ENCODE assay signal across 22 cellular contexts in the genomic region with DNA sequence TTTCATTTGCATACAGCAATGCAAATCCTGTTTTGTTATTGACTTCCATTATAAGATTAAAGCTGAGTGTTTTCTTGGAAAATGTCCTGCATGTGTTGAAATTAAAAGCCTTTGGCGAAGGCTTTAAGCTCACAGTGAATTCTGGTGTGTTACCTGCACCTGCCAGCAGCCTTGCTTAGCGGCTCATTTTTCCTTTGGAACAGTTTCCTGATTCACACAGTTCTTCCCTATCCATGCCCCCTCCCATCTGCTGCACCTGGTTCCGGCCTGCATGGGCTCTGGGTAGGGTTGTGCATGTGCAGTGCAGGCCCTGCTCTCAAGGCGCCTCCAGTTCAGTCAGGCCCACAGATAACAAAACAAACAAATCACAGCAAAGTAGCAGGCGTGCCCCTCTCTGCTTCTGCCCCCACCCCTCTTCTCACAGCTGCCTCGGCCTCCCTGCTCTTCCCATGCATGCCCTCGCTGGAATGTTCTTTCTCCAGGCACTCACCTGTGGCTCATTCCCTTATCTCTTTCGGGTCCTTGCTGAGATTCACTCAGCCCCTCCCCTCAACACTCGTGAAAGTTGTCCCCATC. TPM values are rescaled to one million over a fixed set of nuclear protein-coding genes. Genes with fewer than 3 reads are reported as not detected.
A peak's percentile ranks its signal among the peaks of the same experiment; 100 is the strongest.
DNase-seq lines count a peak whose midpoint lies in the region; ATAC-seq and TF ChIP-seq lines count a peak whose summit lies in the region.
"Had no signal": no experiment of that assay in that cellular context is flagged by ENCODE, and none has a peak within 500 bp of the region (broad histone marks: within the 10 kb centered on the region; RNA-seq: fewer than 3 reads in every experiment).

No MANE protein-coding gene starts in this region.

- no peaks in the 10 kb centered on the region for H3K9me3 ChIP-seq in breast epithelium
- H3K9me3 ChIP-seq in OCI-LY1 (ENCODE audit: low read length), result no peaks in the 10 kb centered on the region
- H3K9me3 ChIP-seq in ovary, result no peaks in the 10 kb centered on the region
- H3K9me3 ChIP-seq: adrenal gland, prostate gland had no signal

- BruUV-seq in MCF 10A (replicated peaks; lab: Mats Ljungman, UMichigan), result no TSS peak

- H3K4me1 Mint-ChIP-seq in MCF 10A (ENCODE audit: insufficient read depth, unreplicated experiment), result peaks cover 32% of the 10 kb centered on the region
- H3K4me1 Mint-ChIP-seq: activated CD4-positive, alpha-beta T cell treated with anti-CD3 and anti-CD28 coated beads, Interleukin-2, amount 10 ng/mL, durations not matched to agents 24 days and 14 days had no signal

- H3K4me1 ChIP-seq in breast epithelium (no peaks in the 10 kb centered on the region), OCI-LY1 (ENCODE audit: insufficient read depth, low read length, severe bottlenecking) (peaks cover 98% of the 10 kb centered on the region), ovary (ENCODE audit: insufficient read depth) (no peaks in the 10 kb centered on the region)
- H3K4me1 ChIP-seq: adrenal gland, prostate gland had no signal

- TF ChIP-seq POLR2A in breast epithelium (IDR thresholded peaks at IDR 0.05) (no peak), ovary (IDR thresholded peaks at IDR 0.05) (no peak)

- H3K9me2 ChIP-seq in OCI-LY1 (ENCODE audit: low read depth, low read length), result no peaks in the 10 kb centered on the region

- H4K20me1 ChIP-seq in OCI-LY1 (ENCODE audit: insufficient read depth, low read length), result no peaks in the 10 kb centered on the region

- TF ChIP-seq CTCF in MCF 10A (IDR thresholded peaks at IDR 0.05; ENCODE audit: unreplicated experiment) (no peak), breast epithelium (IDR thresholded peaks at IDR 0.05) (no peak), OCI-LY1 (IDR thresholded peaks at IDR 0.05; ENCODE audit: low read length) (no peak), ovary (IDR thresholded peaks at IDR 0.05) (no peak)

- H3K27ac ChIP-seq in breast epithelium, result no peak overlapping the region
- peak overlapping the region; percentile 65 for H3K27ac ChIP-seq in OCI-LY1 (ENCODE audit: low read depth, low read length, poor library complexity, severe bottlenecking)
- no peak overlapping the region for H3K27ac ChIP-seq in ovary
- H3K27ac ChIP-seq: adrenal gland, prostate gland, skin epidermis, VCaP had no signal

- H3K36me3 Mint-ChIP-seq in MCF 10A (ENCODE audit: insufficient read depth, unreplicated experiment), result peaks cover 7% of the 10 kb centered on the region

- peaks cover 28% of the 10 kb centered on the region for H3K79me2 ChIP-seq in OCI-LY1 (ENCODE audit: insufficient read depth, low read length)

- 89 to 92% (median 91%) methylated on average over 9 of the region's 9 CpGs for WGBS in ovary, 3 donors

- H3K27me3 ChIP-seq in breast epithelium (no peaks in the 10 kb centered on the region), OCI-LY1 (ENCODE audit: insufficient read depth, low read length) (no peaks in the 10 kb centered on the region), ovary (no peaks in the 10 kb centered on the region)

- no peak overlapping the region for H3K4me3 ChIP-seq in breast epithelium
- no peak overlapping the region for H3K4me3 ChIP-seq in OCI-LY1 (ENCODE audit: low read depth, low read length, poor library complexity, severe bottlenecking)
- no peak overlapping the region for H3K4me3 ChIP-seq in ovary
- H3K4me3 ChIP-seq: adrenal gland, GM12878, prostate gland, skin epidermis had no signal

- H3K36me3 ChIP-seq in breast epithelium (no peaks in the 10 kb centered on the region), OCI-LY1 (ENCODE audit: insufficient read depth, low read length) (peaks cover 54% of the 10 kb centered on the region), ovary (no peaks in the 10 kb centered on the region)
- H3K36me3 ChIP-seq: adrenal gland, prostate gland had no signal

- peak; percentile 38 for ATAC-seq in esophagus mucosa
- no peak for ATAC-seq in HG03460 (IDR thresholded peaks at IDR 0.05; ENCODE audit: unreplicated experiment)
- ATAC-seq: activated T-cell treated with anti-CD3 and anti-CD28 coated beads, Interleukin-2, amount 50 U/mL, for 72 hours; GM12878 had no signal

- no peak for DNase-seq in MCF 10A (ENCODE audit: unreplicated experiment)
- no peak for DNase-seq in breast epithelium (ENCODE audit: low spot score in 2 of 2)
- DNase-seq in medulla oblongata (ENCODE audit: extremely low spot score), result no peak
- no peak for DNase-seq in T-helper 1 cell
- DNase-seq in ovary, result no peak
- DNase-seq: activated CD4-positive, alpha-beta T cell treated with anti-CD3 and anti-CD28 coated beads, Interleukin-2, amount 10 ng/mL, durations not matched to agents 24 days and 14 days; activated naive CD4-positive, alpha-beta T cell treated with Interleukin-2 at 50 U/mL for 16 hours; activated T-cell treated with anti-CD3 and anti-CD28 coated beads, Interleukin-2, amount 50 U/mL, for 72 hours; adrenal gland; DMS79 treated with DMSO at 0.1 percent for 48 hours; NCI-H1105; NCI-H2081 treated with DMSO at 0.1 percent for 48 hours had no signal

- H3K4me3 Mint-ChIP-seq in MCF 10A (ENCODE audit: unreplicated experiment), result no peak overlapping the region
- H3K4me3 Mint-ChIP-seq: activated CD4-positive, alpha-beta T cell treated with anti-CD3 and anti-CD28 coated beads, Interleukin-2, amount 10 ng/mL, durations not matched to agents 24 days and 14 days; activated T-cell treated with anti-CD3 and anti-CD28 coated beads, Interleukin-2, amount 50 U/mL, for 72 hours; neural crest cell; T-helper 2 cell treated with Interferon-gamma antibody and Interleukin-4, amounts not matched to agents 5 μg/mL and 100 μg/mL, for 36 hours; type B pancreatic cell had no signal

- H2AFZ ChIP-seq in OCI-LY1 (ENCODE audit: low read length), result no peak overlapping the region

- intact Hi-C loops in MCF 10A (cut with micrococcal nuclease), result no loop called here
- intact Hi-C loops in breast epithelium (cut with DNase I; ENCODE audit: low total_unique reads), result no loop called here
- intact Hi-C loops in ovary (cut with DNase I), result loop anchor here in 1 of 4 donors (5.0 kb wide), 1 partner anchor 81 kb away; no protein-coding TSS in a partner anchor

- POLR2A ChIA-PET in MCF 10A (lab: Yijun Ruan, JAX), result no interaction called here

- H3K9ac ChIP-seq in OCI-LY1 (ENCODE audit: low read length), result no peak overlapping the region

- no peaks in the 10 kb centered on the region for H3K9me3 Mint-ChIP-seq in MCF 10A (ENCODE audit: unreplicated experiment)
- H3K9me3 Mint-ChIP-seq: activated CD4-positive, alpha-beta T cell treated with anti-CD3 and anti-CD28 coated beads, Interleukin-2, amount 10 ng/mL, durations not matched to agents 24 days and 14 days; activated T-cell treated with anti-CD3 and anti-CD28 coated beads, Interleukin-2, amount 50 U/mL, for 72 hours; neural crest cell; T-helper 2 cell treated with Interferon-gamma antibody and Interleukin-4, amounts not matched to agents 5 μg/mL and 100 μg/mL, for 36 hours; type B pancreatic cell had no signal

- H3K4me2 ChIP-seq in OCI-LY1 (ENCODE audit: low read length), result peak overlapping the region; percentile 72; the same call in 1 of the 2 replicates

- no peaks in the 10 kb centered on the region for H3K27me3 Mint-ChIP-seq in MCF 10A (ENCODE audit: insufficient read depth, unreplicated experiment)
- H3K27me3 Mint-ChIP-seq: type B pancreatic cell had no signal

- no peak for TF ChIP-seq EP300 in ovary (IDR thresholded peaks at IDR 0.05)

- CTCF ChIA-PET in MCF 10A (lab: Yijun Ruan, JAX), result interaction anchor here (0.6 to 0.7 kb wide), 3 partner anchors 263 to 574 kb away, joined by 3 read pairs; no protein-coding TSS in a partner anchor

- H3K27ac Mint-ChIP-seq in MCF 10A (ENCODE audit: low read depth, unreplicated experiment), result peak overlapping the region; percentile 8
- H3K27ac Mint-ChIP-seq: activated CD4-positive, alpha-beta T cell treated with anti-CD3 and anti-CD28 coated beads, Interleukin-2, amount 10 ng/mL, durations not matched to agents 24 days and 14 days; activated T-cell treated with anti-CD3 and anti-CD28 coated beads, Interleukin-2, amount 50 U/mL, for 72 hours; T-helper 2 cell treated with Interferon-gamma antibody and Interleukin-4, amounts not matched to agents 5 μg/mL and 100 μg/mL, for 36 hours; type B pancreatic cell had no signal

- 0 out of 2 replicates have a peak, but pooled peaks cover 7% of the 10 kb centered on the region for H3F3A ChIP-seq in OCI-LY1 (ENCODE audit: insufficient read depth, low read length)

RNA-seq across cellular contexts. Expression of gene MTCL1, which starts 15.8 kb away (rescaled TPM):
- total RNA-seq in MCF 10A (2022), result 11.6 and 19.8 TPM in 2 replicates
- total RNA-seq in breast epithelium, result 1 to 10 TPM; 4.9 to 9.1 (median 7.2) TPM
- 9.9 TPM for total RNA-seq in esophagus mucosa
- 1 to 10 TPM; 4.5 to 9.6 (median 7.3) TPM for total RNA-seq in ovary
- 1 to 10 TPM; 2.2 to 6.5 TPM for polyA plus RNA-seq in ovary
